Comparison of ENCODE assay signal across 7 cellular contexts in genomic region chr11:120546312-120547205, GRCh38. TPM values are rescaled to one million over a fixed set of nuclear protein-coding genes. Genes with fewer than 3 reads are reported as not detected.
DNase-seq lines count a peak whose midpoint lies in the region; FAIRE-seq and TF ChIP-seq lines count a peak whose summit lies in the region.

No MANE protein-coding gene starts in this region.

- H3K27ac ChIP-seq in kidney (ENCODE audit: low read depth in 2 of 2, low read length in 2 of 2) (peak overlapping the region in 1 of 2 donors; percentile 14), tibial artery (peak overlapping the region; percentile 77 to 83)

- H3K9ac ChIP-seq in kidney (ENCODE audit: low read length in 2 of 2) = no peak overlapping the region

- H3K9me3 ChIP-seq in kidney (ENCODE audit: control insufficient read depth in 1 of 2, low read length in 2 of 2) (no peaks in the 10 kb centered on the region), tibial artery (peaks cover 0 to 5% (median 0%) of the 10 kb centered on the region in 3 donors)

- no peaks in the 10 kb centered on the region for H3K27me3 ChIP-seq in tibial artery

- FAIRE-seq in kidney (lab: Jason Lieb, UNC) = no peak

- intact Hi-C loops in kidney (cut with DNase I) (no loop called here), tibial artery (cut with DNase I; ENCODE audit: low total_unique reads) (no loop called here)

- in situ Hi-C loops in astrocyte of the spinal cord (cut with HindIII; ENCODE audit: low sequenced_read_pairs) = no loop called here

- peak; percentile 83 for DNase-seq in HS-27A (ENCODE audit: low read depth)
- DNase-seq in astrocyte of the spinal cord (ENCODE audit: low read depth, low spot score) = peak; percentile 94
- DNase-seq in kidney = peak; percentile 94
- peak; percentile 78 to 92 for DNase-seq in tibial artery
- DNase-seq in activated effector memory CD4-positive, alpha-beta T cell treated with Interleukin-2 at 50 U/mL for 16 hours = no peak
- no peak for DNase-seq in NCI-H2196 (lab: John Stamatoyannopoulos, UW; ENCODE audit: unreplicated experiment)
- DNase-seq in NCI-H2081 treated with DMSO at 0.1 percent for 48 hours (lab: John Stamatoyannopoulos, UW) = no peak

- H3K4me1 ChIP-seq in kidney (ENCODE audit: control insufficient read depth in 1 of 2, insufficient read depth in 1 of 2, low read depth in 1 of 2, low read length in 2 of 2) (peaks cover 11% of the 10 kb centered on the region in 2 donors), tibial artery (peaks cover 0 to 31% (median 28%) of the 10 kb centered on the region in 4 donors)

- H3K36me3 ChIP-seq in kidney (ENCODE audit: control insufficient read depth in 1 of 2, insufficient read depth in 2 of 2, low read length in 2 of 2) = no peaks in the 10 kb centered on the region
- no peaks in the 10 kb centered on the region for H3K36me3 ChIP-seq in tibial artery

- TF ChIP-seq CTCF in astrocyte of the spinal cord (IDR thresholded peaks at IDR 0.05; ENCODE audit: low read depth, low read length) (no peak), kidney (IDR thresholded peaks at IDR 0.05; ENCODE audit: borderline replicate concordance, extremely low read depth, insufficient read depth) (no peak), tibial artery (IDR thresholded peaks at IDR 0.05) (no peak)

- no peak overlapping the region for H3K4me3 ChIP-seq in astrocyte of the spinal cord (ENCODE audit: low read depth, low read length)
- H3K4me3 ChIP-seq in kidney (ENCODE audit: low read length in 2 of 2) = no peak overlapping the region
- no peak overlapping the region for H3K4me3 ChIP-seq in tibial artery

RNA-seq across cellular contexts. Expression of gene GRIK4, which starts 35.0 kb away (rescaled TPM):
- 0.25 TPM for total RNA-seq in kidney
- polyA plus RNA-seq in kidney (ENCODE audit: insufficient read depth, low read depth, low replicate concordance) = not detected

Comparison
In these comparisons a context has a peak if more than half of its experiments do, and no peak if none do; other contexts are left out.
1. DNase-seq: peak in HS-27A (single experiment), astrocyte of the spinal cord (single experiment), kidney (single experiment) and tibial artery (2 of 2); none in activated effector memory CD4-positive, alpha-beta T cell treated with Interleukin-2 at 50 U/mL for 16 hours (single experiment), NCI-H2196 (single experiment) and NCI-H2081 treated with DMSO at 0.1 percent for 48 hours (single experiment).